In genomic region chr5:161064297-161064696, GRCh38 we compare ENCODE assay signal across 19 cellular contexts.
DNase-seq lines count a peak whose midpoint lies in the region; ATAC-seq and TF ChIP-seq lines count a peak whose summit lies in the region.
"Had no signal": no experiment of that assay in that cellular context is flagged by ENCODE, and none has a peak within 500 bp of the region (broad histone marks: within the 10 kb centered on the region; RNA-seq: fewer than 3 reads in every experiment).

No MANE protein-coding gene starts in this region.

- H3K27me3 ChIP-seq in H7 (ENCODE audit: control insufficient read depth, insufficient read depth, low read length) = no peaks in the 10 kb centered on the region
- no peaks in the 10 kb centered on the region for H3K27me3 ChIP-seq in endodermal cell (ENCODE audit: control insufficient read depth, insufficient read depth, low read length, poor library complexity, severe bottlenecking)
- no peaks in the 10 kb centered on the region for H3K27me3 ChIP-seq in neural cell (ENCODE audit: insufficient read depth, low read depth, low read length)
- H3K27me3 ChIP-seq: BE2C had no signal

- H3K79me2 ChIP-seq in neural cell (replicated peaks; ENCODE audit: insufficient read depth, low read length) = no peaks in the 10 kb centered on the region

- peaks cover 12% of the 10 kb centered on the region for H3K4me1 Mint-ChIP-seq in endodermal cell
- H3K4me1 Mint-ChIP-seq: CD4-positive, CD25-positive, alpha-beta regulatory T cell; CD8-positive, alpha-beta memory T cell; IgD-negative memory B cell had no signal

- no peak for TF ChIP-seq EP300 in neural cell (conservative IDR thresholded peaks at IDR 0.05; ENCODE audit: poor library complexity, severe bottlenecking)

- H3F3A ChIP-seq in neural cell (ENCODE audit: insufficient read depth, low read length, poor library complexity, severe bottlenecking) = peaks cover 8% of the 10 kb centered on the region

- H3K9me2 ChIP-seq in neural cell (ENCODE audit: insufficient read depth, low read length) = no peaks in the 10 kb centered on the region

- H3K4me3 Mint-ChIP-seq in endodermal cell = no peak overlapping the region
- H3K4me3 Mint-ChIP-seq: CD4-positive, CD25-positive, alpha-beta regulatory T cell; CD8-positive, alpha-beta memory T cell; HFFc6; IgD-negative memory B cell had no signal

- no peak for ATAC-seq in GM19397 (IDR thresholded peaks at IDR 0.05; ENCODE audit: unreplicated experiment)
- ATAC-seq: GM12878, HCT116, HepG2 had no signal

- no peaks in the 10 kb centered on the region for H3K9me3 Mint-ChIP-seq in endodermal cell

- TF ChIP-seq CTCF in endodermal cell (conservative IDR thresholded peaks at IDR 0.05) (no peak), neural cell (IDR thresholded peaks at IDR 0.05; ENCODE audit: poor library complexity, severe bottlenecking) (no peak)

- peak; percentile 4 for DNase-seq in NCI-H748 (lab: John Stamatoyannopoulos, UW; ENCODE audit: unreplicated experiment)
- DNase-seq in NCI-H748 treated with DMSO at 0.1 percent for 48 hours (lab: John Stamatoyannopoulos, UW) = no peak
- DNase-seq in H7 = peak; percentile 3
- DNase-seq in endodermal cell = peak; percentile 56
- DNase-seq in NCI-H524 treated with DMSO at 0.1 percent for 48 hours (lab: John Stamatoyannopoulos, UW) = no peak
- DNase-seq: BE2C; C1 segment of cervical spinal cord; CD4-positive, CD25-positive, alpha-beta regulatory T cell; CD8-positive, alpha-beta memory T cell; DMS53; DND-41; EL; HFFc6 had no signal

- no peaks in the 10 kb centered on the region for H4K20me1 ChIP-seq in neural cell (ENCODE audit: insufficient read depth)

- no peak overlapping the region for H2AFZ ChIP-seq in neural cell (ENCODE audit: low read depth, low read length)

- TF ChIP-seq RAD21 in neural cell (conservative IDR thresholded peaks at IDR 0.05) = no peak

- no peak overlapping the region for H3K27ac Mint-ChIP-seq in endodermal cell
- H3K27ac Mint-ChIP-seq: CD4-positive, CD25-positive, alpha-beta regulatory T cell; CD8-positive, alpha-beta memory T cell; HFFc6; IgD-negative memory B cell had no signal

- H3K27me3 Mint-ChIP-seq in endodermal cell (ENCODE audit: insufficient read depth) = no peaks in the 10 kb centered on the region
- H3K27me3 Mint-ChIP-seq: CD4-positive, CD25-positive, alpha-beta regulatory T cell; IgD-negative memory B cell had no signal

- H3K36me3 Mint-ChIP-seq in endodermal cell (ENCODE audit: low read depth) = no peaks in the 10 kb centered on the region
- H3K36me3 Mint-ChIP-seq: CD4-positive, CD25-positive, alpha-beta regulatory T cell; CD8-positive, alpha-beta memory T cell; IgD-negative memory B cell had no signal

- H3K4me3 ChIP-seq in H7 (ENCODE audit: insufficient read depth, low read depth, low read length) (no peak overlapping the region), endodermal cell (ENCODE audit: low read length) (no peak overlapping the region), neural cell (ENCODE audit: low read length) (peak overlapping the region; percentile 36)
- H3K4me3 ChIP-seq: GM12878 had no signal

- H3K36me3 ChIP-seq in H7 (replicated peaks; ENCODE audit: control insufficient read depth, insufficient read depth, low read length) (no peaks in the 10 kb centered on the region), endodermal cell (ENCODE audit: control insufficient read depth, insufficient read depth, low read length) (no peaks in the 10 kb centered on the region), neural cell (ENCODE audit: insufficient read depth, low read length) (no peaks in the 10 kb centered on the region)
- H3K36me3 ChIP-seq: BE2C had no signal

- H3K4me1 ChIP-seq in endodermal cell (ENCODE audit: control insufficient read depth, insufficient read depth, low read length) = no peaks in the 10 kb centered on the region
- H3K4me1 ChIP-seq: BE2C had no signal

- H3K9me3 ChIP-seq in endodermal cell (ENCODE audit: control insufficient read depth, low read length) (no peaks in the 10 kb centered on the region), neural cell (ENCODE audit: low read length) (no peaks in the 10 kb centered on the region)
- H3K9me3 ChIP-seq: BE2C had no signal

- WGBS in endodermal cell (ENCODE audit: insufficient coverage in 1 of 2, insufficient read length in 1 of 2), 2 experiments = 83% methylated on average over 2 of the region's 2 CpGs; no CpG with 5 or more reads in 1 of the 2 experiments

- H3K9ac ChIP-seq in endodermal cell (ENCODE audit: extremely low read depth, low read length, poor library complexity, severe bottlenecking) = no peak overlapping the region
- peak overlapping the region; percentile 35 for H3K9ac ChIP-seq in neural cell (ENCODE audit: low read length)

- H3K27ac ChIP-seq in endodermal cell (ENCODE audit: low read depth, low read length) = no peak overlapping the region
- peak overlapping the region; percentile 79 for H3K27ac ChIP-seq in neural cell (ENCODE audit: low read length)

- peak overlapping the region; percentile 21 for H3K4me2 ChIP-seq in neural cell (ENCODE audit: low read length)

TF ChIP-seq in neural cell, 6 proteins besides CTCF, POLR2A, EP300 and RAD21:
- TF ChIP-seq EZH2 (IDR thresholded peaks at IDR 0.05; ENCODE audit: borderline replicate concordance, insufficient read depth, low read length, poor library complexity, severe bottlenecking) = no peak
- TF ChIP-seq MXI1 (conservative IDR thresholded peaks at IDR 0.05; ENCODE audit: poor library complexity, severe bottlenecking) = no peak
- no peak for TF ChIP-seq TAF1 (IDR thresholded peaks at IDR 0.05; ENCODE audit: low read depth)
- no peak for TF ChIP-seq SMC3 (conservative IDR thresholded peaks at IDR 0.05; ENCODE audit: poor library complexity)
- no peak for TF ChIP-seq POLR2AphosphoS5 (IDR thresholded peaks at IDR 0.05)
- TF ChIP-seq, protein P1, sequence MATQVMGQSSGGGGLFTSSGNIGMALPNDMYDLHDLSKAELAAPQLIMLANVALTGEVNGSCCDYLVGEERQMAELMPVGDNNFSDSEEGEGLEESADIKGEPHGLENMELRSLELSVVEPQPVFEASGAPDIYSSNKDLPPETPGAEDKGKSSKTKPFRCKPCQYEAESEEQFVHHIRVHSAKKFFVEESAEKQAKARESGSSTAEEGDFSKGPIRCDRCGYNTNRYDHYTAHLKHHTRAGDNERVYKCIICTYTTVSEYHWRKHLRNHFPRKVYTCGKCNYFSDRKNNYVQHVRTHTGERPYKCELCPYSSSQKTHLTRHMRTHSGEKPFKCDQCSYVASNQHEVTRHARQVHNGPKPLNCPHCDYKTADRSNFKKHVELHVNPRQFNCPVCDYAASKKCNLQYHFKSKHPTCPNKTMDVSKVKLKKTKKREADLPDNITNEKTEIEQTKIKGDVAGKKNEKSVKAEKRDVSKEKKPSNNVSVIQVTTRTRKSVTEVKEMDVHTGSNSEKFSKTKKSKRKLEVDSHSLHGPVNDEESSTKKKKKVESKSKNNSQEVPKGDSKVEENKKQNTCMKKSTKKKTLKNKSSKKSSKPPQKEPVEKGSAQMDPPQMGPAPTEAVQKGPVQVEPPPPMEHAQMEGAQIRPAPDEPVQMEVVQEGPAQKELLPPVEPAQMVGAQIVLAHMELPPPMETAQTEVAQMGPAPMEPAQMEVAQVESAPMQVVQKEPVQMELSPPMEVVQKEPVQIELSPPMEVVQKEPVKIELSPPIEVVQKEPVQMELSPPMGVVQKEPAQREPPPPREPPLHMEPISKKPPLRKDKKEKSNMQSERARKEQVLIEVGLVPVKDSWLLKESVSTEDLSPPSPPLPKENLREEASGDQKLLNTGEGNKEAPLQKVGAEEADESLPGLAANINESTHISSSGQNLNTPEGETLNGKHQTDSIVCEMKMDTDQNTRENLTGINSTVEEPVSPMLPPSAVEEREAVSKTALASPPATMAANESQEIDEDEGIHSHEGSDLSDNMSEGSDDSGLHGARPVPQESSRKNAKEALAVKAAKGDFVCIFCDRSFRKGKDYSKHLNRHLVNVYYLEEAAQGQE (IDR thresholded peaks at IDR 0.05; ENCODE audit: borderline replicate concordance) = no peak

Comparison
In these comparisons a context has a peak if more than half of its experiments do, and no peak if none do; other contexts are left out.
1. DNase-seq: peak in NCI-H748 (single experiment), H7 (single experiment) and endodermal cell (single experiment); none in NCI-H748 treated with DMSO at 0.1 percent for 48 hours (single experiment) and NCI-H524 treated with DMSO at 0.1 percent for 48 hours (single experiment).